In genomic region chr9:6564370-6564769, GRCh38 we compare ENCODE assay signal across 13 cellular contexts.
DNase-seq lines count a peak whose midpoint lies in the region; ATAC-seq and TF ChIP-seq lines count a peak whose summit lies in the region.
"Had no signal": no experiment of that assay in that cellular context is flagged by ENCODE, and none has a peak within 500 bp of the region (broad histone marks: within the 10 kb centered on the region; RNA-seq: fewer than 3 reads in every experiment).

No MANE protein-coding gene starts in this region.

- H3K27me3 ChIP-seq in skeletal muscle satellite cell (ENCODE audit: control insufficient read depth, insufficient read depth, low read length): no peaks in the 10 kb centered on the region

- H3K4me1 ChIP-seq in skeletal muscle satellite cell (ENCODE audit: control insufficient read depth, insufficient read depth, low read length): peaks cover 64% of the 10 kb centered on the region

- DNase-seq in M059J (ENCODE audit: low read depth): peak; percentile 51
- no peak for DNase-seq in left ventricle myocardium superior
- no peak for DNase-seq in COLO668 (lab: John Stamatoyannopoulos, UW; ENCODE audit: unreplicated experiment)
- no peak for DNase-seq in GOT3 (lab: John Stamatoyannopoulos, UW)
- no peak for DNase-seq in NCI-H2171 (lab: John Stamatoyannopoulos, UW)
- no peak for DNase-seq in stimulated activated naive CD4-positive, alpha-beta T cell (lab: John Stamatoyannopoulos, UW)
- DNase-seq: effector CD8-positive, alpha-beta T cell; Kasumi-1 had no signal

- no peak overlapping the region for H3K4me2 ChIP-seq in skeletal muscle satellite cell (ENCODE audit: low read length)
- H3K4me2 ChIP-seq: GM23338, smooth muscle cell had no signal

- no peak overlapping the region for H3K4me3 Mint-ChIP-seq in brain
- H3K4me3 Mint-ChIP-seq: GM23338 had no signal

- peak; percentile 43 for ATAC-seq in left ventricle myocardium superior
- ATAC-seq: activated CD4-positive, CD25-positive, alpha-beta regulatory T cell treated with anti-CD3 and anti-CD28 coated beads, Interleukin-2, amount 50 U/mL, for 24 hours; GM23338 had no signal

- peaks cover 29% of the 10 kb centered on the region for H3K36me3 Mint-ChIP-seq in brain

- H3K4me1 Mint-ChIP-seq in brain: peaks cover 25% of the 10 kb centered on the region
- H3K4me1 Mint-ChIP-seq: GM23338 had no signal

- H3K36me3 ChIP-seq in skeletal muscle satellite cell (ENCODE audit: insufficient read depth, low read length): no peaks in the 10 kb centered on the region

- H3K4me3 ChIP-seq in skeletal muscle satellite cell (ENCODE audit: low read length): no peak overlapping the region
- H3K4me3 ChIP-seq: GM23338, smooth muscle cell had no signal

- no peaks in the 10 kb centered on the region for H3K27me3 Mint-ChIP-seq in brain

- peak overlapping the region in 3 of 5 experiments; percentile 48 to 91 (median 77) for H3K27ac Mint-ChIP-seq in brain
- H3K27ac Mint-ChIP-seq: GM23338 had no signal

- H3K9ac ChIP-seq in skeletal muscle satellite cell (ENCODE audit: low read depth, low read length): peak overlapping the region; percentile 35

- intact Hi-C loops in left ventricle myocardium superior (cut with micrococcal nuclease): no loop called here

- no peak for TF ChIP-seq CTCF in brain (conservative IDR thresholded peaks at IDR 0.05)

- H3K9me3 ChIP-seq in skeletal muscle satellite cell (replicated peaks; ENCODE audit: low read length): no peaks in the 10 kb centered on the region

- no peaks in the 10 kb centered on the region for H3K9me3 Mint-ChIP-seq in brain
- H3K9me3 Mint-ChIP-seq: GM23338 had no signal
